ENCODE assay signal across 1 cellular context in the genomic region with DNA sequence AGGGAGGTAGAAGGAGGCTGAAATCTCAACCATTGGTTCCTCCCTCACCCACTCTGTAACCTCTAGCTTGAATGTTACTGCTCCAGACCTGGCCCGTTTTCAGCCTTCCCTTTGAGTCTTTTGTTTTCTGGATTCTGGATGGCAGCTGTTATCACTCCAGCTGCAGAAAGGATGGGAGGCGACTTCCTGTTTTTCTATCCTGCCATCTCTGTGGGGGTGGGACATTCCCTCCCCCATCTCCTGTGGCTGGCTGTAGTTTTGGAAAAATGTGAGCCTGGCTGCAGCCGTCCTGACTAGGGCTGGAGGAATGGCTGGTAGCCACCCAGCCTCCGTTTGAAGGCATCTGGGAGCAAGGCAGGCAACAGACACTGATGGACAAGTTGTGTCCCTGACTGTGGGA.
TF ChIP-seq lines count a peak whose summit lies in the region.

No MANE protein-coding gene starts in this region.

TF ChIP-seq in PFSK-1, 5 proteins besides CTCF, POLR2A, EP300 and RAD21 (continued from another document):
- TF ChIP-seq, protein P1, sequence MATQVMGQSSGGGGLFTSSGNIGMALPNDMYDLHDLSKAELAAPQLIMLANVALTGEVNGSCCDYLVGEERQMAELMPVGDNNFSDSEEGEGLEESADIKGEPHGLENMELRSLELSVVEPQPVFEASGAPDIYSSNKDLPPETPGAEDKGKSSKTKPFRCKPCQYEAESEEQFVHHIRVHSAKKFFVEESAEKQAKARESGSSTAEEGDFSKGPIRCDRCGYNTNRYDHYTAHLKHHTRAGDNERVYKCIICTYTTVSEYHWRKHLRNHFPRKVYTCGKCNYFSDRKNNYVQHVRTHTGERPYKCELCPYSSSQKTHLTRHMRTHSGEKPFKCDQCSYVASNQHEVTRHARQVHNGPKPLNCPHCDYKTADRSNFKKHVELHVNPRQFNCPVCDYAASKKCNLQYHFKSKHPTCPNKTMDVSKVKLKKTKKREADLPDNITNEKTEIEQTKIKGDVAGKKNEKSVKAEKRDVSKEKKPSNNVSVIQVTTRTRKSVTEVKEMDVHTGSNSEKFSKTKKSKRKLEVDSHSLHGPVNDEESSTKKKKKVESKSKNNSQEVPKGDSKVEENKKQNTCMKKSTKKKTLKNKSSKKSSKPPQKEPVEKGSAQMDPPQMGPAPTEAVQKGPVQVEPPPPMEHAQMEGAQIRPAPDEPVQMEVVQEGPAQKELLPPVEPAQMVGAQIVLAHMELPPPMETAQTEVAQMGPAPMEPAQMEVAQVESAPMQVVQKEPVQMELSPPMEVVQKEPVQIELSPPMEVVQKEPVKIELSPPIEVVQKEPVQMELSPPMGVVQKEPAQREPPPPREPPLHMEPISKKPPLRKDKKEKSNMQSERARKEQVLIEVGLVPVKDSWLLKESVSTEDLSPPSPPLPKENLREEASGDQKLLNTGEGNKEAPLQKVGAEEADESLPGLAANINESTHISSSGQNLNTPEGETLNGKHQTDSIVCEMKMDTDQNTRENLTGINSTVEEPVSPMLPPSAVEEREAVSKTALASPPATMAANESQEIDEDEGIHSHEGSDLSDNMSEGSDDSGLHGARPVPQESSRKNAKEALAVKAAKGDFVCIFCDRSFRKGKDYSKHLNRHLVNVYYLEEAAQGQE (IDR thresholded peaks at IDR 0.05; ENCODE audit: insufficient read depth in 1 of 2, low read depth in 2 of 2, low read length in 2 of 2) = no peak
- TF ChIP-seq POLR2AphosphoS5 (IDR thresholded peaks at IDR 0.05; ENCODE audit: low read depth, low read length) (no peak), FOXP2 (optimal IDR thresholded peaks at IDR 0.05; ENCODE audit: borderline replicate concordance, extremely low read depth, extremely low read length, insufficient read depth) (peak; percentile 34), SIN3A (IDR thresholded peaks at IDR 0.05; ENCODE audit: borderline replicate concordance, insufficient read depth, low read length) (peak; percentile 14; the same call in 1 of the 2 replicates)
